ENCODE assay signal across 15 cellular contexts in genomic region chr7:103547451-103548284, GRCh38.
"Had no signal": no experiment of that assay in that cellular context is flagged by ENCODE, and none has a peak within 500 bp of the region (broad histone marks: within the 10 kb centered on the region; RNA-seq: fewer than 3 reads in every experiment).

No MANE protein-coding gene starts in this region.

- DNase-seq: activated CD4-positive, alpha-beta T cell treated with anti-CD3 and anti-CD28 coated beads, Interleukin-2, amount 10 ng/mL, durations not matched to agents 7 days and 5 days; activated naive CD8-positive, alpha-beta T cell treated with anti-CD3 and anti-CD28 coated beads for 36 hours; amygdala; central memory CD4-positive, alpha-beta T cell; hippocampal formation; mammary epithelial cell; mucosa of descending colon; naive thymus-derived CD4-positive, alpha-beta T cell; pancreas; substantia nigra; transverse colon had no signal

- H3K4me3 ChIP-seq: coronary artery, esophagus muscularis mucosa, mucosa of descending colon, pancreas, transverse colon had no signal

- ATAC-seq: left lobe of liver; mucosa of descending colon; naive thymus-derived CD4-positive, alpha-beta T cell; pancreas; stimulated activated effector memory CD8-positive, alpha-beta T cell treated with anti-CD3 and anti-CD28 coated beads, Interleukin-12 subunit alpha, Interleukin-12 subunit beta, amount 100 ng/mL, for 72 hours had no signal

- H3K4me1 ChIP-seq: pancreas, transverse colon had no signal

- H3K9me3 ChIP-seq: esophagus muscularis mucosa, mucosa of descending colon, pancreas, transverse colon had no signal

- H3K36me3 ChIP-seq: esophagus muscularis mucosa, pancreas, transverse colon had no signal

- H3K27ac ChIP-seq: coronary artery, esophagus muscularis mucosa, pancreas, transverse colon had no signal

- H3K27me3 ChIP-seq: esophagus muscularis mucosa, pancreas, transverse colon had no signal
